Comparison of ENCODE assay signal across 2 cellular contexts in genomic region chr7:101114492-101114891, GRCh38.
TF ChIP-seq lines count a peak whose summit lies in the region.

No MANE protein-coding gene starts in this region.

TF ChIP-seq in A549, 52 proteins besides CTCF, POLR2A, EP300 and RAD21:
- TF ChIP-seq REST (IDR thresholded peaks at IDR 0.05) (no peak), RCOR1 (IDR thresholded peaks at IDR 0.05; ENCODE audit: low read depth, low read length) (no peak), RNF2 (IDR thresholded peaks at IDR 0.05; ENCODE audit: borderline replicate concordance, low read depth) (no peak), ZSCAN20 (CRISPR knock-in tag; IDR thresholded peaks at IDR 0.05) (no peak), MYC (IDR thresholded peaks at IDR 0.05; ENCODE audit: borderline replicate concordance, low read length) (no peak), ZC3H11A (IDR thresholded peaks at IDR 0.05) (no peak), TP53 (CRISPR knock-in tag; IDR thresholded peaks at IDR 0.05) (no peak), SREBF2 (IDR thresholded peaks at IDR 0.05) (no peak), RARB (CRISPR knock-in tag; IDR thresholded peaks at IDR 0.05) (no peak), CBX8 (IDR thresholded peaks at IDR 0.05) (no peak), CEBPB (IDR thresholded peaks at IDR 0.05) (no peak), ATOH8 (CRISPR knock-in tag; IDR thresholded peaks at IDR 0.05; ENCODE audit: low read depth) (no peak), EHF (CRISPR knock-in tag; IDR thresholded peaks at IDR 0.05) (no peak)
TF ChIP-seq in A549: peak in this region for 0.

TF ChIP-seq in IMR-90, 13 proteins besides CTCF, POLR2A, EP300 and RAD21:
- TF ChIP-seq CHD1 (IDR thresholded peaks at IDR 0.05; ENCODE audit: low read depth, low read length) (no peak), RFX5 (IDR thresholded peaks at IDR 0.05; ENCODE audit: low read depth, low read length) (no peak), ELK1 (IDR thresholded peaks at IDR 0.05; ENCODE audit: borderline replicate concordance, low read depth, low read length) (no peak), MAZ (IDR thresholded peaks at IDR 0.05; ENCODE audit: borderline replicate concordance, low read depth, low read length) (0 out of 2 replicates have a peak, but pooled peaks have one; percentile 43), SMC3 (IDR thresholded peaks at IDR 0.05; ENCODE audit: low read depth, low read length) (peak; percentile 1; the same call in 1 of the 2 replicates), FOS (IDR thresholded peaks at IDR 0.05; ENCODE audit: low read depth, low read length) (peak; percentile 47; the same call in 1 of the 2 replicates), MAFK (IDR thresholded peaks at IDR 0.05; ENCODE audit: low read depth, low read length) (0 out of 2 replicates have a peak, but pooled peaks have one; percentile 18)
